10 cellular contexts compared by ENCODE assay signal in the genomic region with DNA sequence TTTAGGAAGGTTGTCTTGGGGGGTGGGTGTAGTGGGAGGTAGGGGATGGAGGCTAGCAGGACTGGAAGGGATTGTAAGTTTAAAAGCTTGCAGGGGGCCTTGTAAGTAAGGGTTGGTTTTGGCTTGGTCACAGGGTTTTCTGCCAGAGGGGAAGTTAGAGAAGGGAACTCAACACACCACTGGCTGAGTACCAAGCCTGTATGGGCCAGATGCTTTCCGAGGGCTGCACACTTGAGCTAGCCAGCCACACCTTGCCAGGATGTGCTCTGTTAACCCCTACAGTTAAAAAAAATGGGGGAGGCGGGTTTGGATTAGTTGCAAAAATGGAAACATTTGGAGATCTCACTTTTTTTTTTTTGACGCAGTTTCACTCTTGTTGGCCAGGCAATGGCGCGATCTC. TPM values are rescaled to one million over a fixed set of nuclear protein-coding genes. Genes with fewer than 3 reads are reported as not detected.
A peak's percentile ranks its signal among the peaks of the same experiment; 100 is the strongest.
DNase-seq lines count a peak whose midpoint lies in the region; ATAC-seq and TF ChIP-seq lines count a peak whose summit lies in the region.
"Had no signal": no experiment of that assay in that cellular context is flagged by ENCODE, and none has a peak within 500 bp of the region (broad histone marks: within the 10 kb centered on the region; RNA-seq: fewer than 3 reads in every experiment).

No MANE protein-coding gene starts in this region.

- no peak overlapping the region for H3K9ac ChIP-seq in PC-3 (ENCODE audit: low read length)

- BruUV-seq in PC-3 (replicated peaks; lab: Mats Ljungman, UMichigan), result no TSS peak

- no peak overlapping the region for H2AFZ ChIP-seq in PC-3 (ENCODE audit: low read length)

- no peak for TF ChIP-seq POLR2A in spleen (IDR thresholded peaks at IDR 0.05)

- H3K9me3 Mint-ChIP-seq in activated CD4-positive, alpha-beta T cell treated with anti-CD3 and anti-CD28 coated beads, Interleukin-2, amount 10 ng/mL, durations not matched to agents 24 days and 14 days, result peaks cover 4% of the 10 kb centered on the region
- peaks cover 0 to 6% of the 10 kb centered on the region in 2 donors for H3K9me3 Mint-ChIP-seq in activated naive CD4-positive, alpha-beta T cell treated with anti-CD3 and anti-CD28 coated beads, Interleukin-2, amount 50 U/mL, for 72 hours
- H3K9me3 Mint-ChIP-seq in chondrocyte (ENCODE audit: low read depth), result no peaks in the 10 kb centered on the region

- peaks cover 0 to 29% (median 21%) of the 10 kb centered on the region in 6 donors for H3K36me3 ChIP-seq in spleen
- H3K36me3 ChIP-seq in PC-3 (ENCODE audit: low read depth, low read length), result peaks cover 25% of the 10 kb centered on the region

- no peaks in the 10 kb centered on the region for H3F3A ChIP-seq in PC-3 (ENCODE audit: low read length, unreplicated experiment)

- TF ChIP-seq CTCF in HL-60 (IDR thresholded peaks at IDR 0.05; ENCODE audit: insufficient read depth, low read length), result no peak
- TF ChIP-seq CTCF in spleen (IDR thresholded peaks at IDR 0.05 in 8 of 11, conservative IDR thresholded peaks at IDR 0.05 in 3 of 11), result no peak
- TF ChIP-seq CTCF in chondrocyte (IDR thresholded peaks at IDR 0.05), result no peak
- no peak for TF ChIP-seq CTCF in PC-3 (conservative IDR thresholded peaks at IDR 0.05; ENCODE audit: low read depth, low read length)

- DNase-seq in activated CD4-positive, alpha-beta T cell treated with anti-CD3 and anti-CD28 coated beads, Interleukin-2, amount 10 ng/mL, durations not matched to agents 24 days and 14 days, result peak; percentile 63
- no peak for DNase-seq in activated CD4-positive, alpha-beta T cell treated with anti-CD3 and anti-CD28 coated beads, Interleukin-2, amount 50 U/mL, for 4 hours
- DNase-seq in HL-60 (ENCODE audit: low read depth in 1 of 2, low spot score in 1 of 2), result peak in 1 of 2 experiments; percentile 70
- no peak for DNase-seq in activated naive CD4-positive, alpha-beta T cell treated with anti-CD3 and anti-CD28 coated beads, Interleukin-2, amount 50 U/mL, for 72 hours (ENCODE audit: low spot score in 2 of 2)
- DNase-seq in spleen, result peak; percentile 76
- DNase-seq in chondrocyte (ENCODE audit: low spot score), result no peak
- DNase-seq in PC-3, result no peak
- no peak for DNase-seq in AG08395 (ENCODE audit: low spot score)
- DNase-seq: brain microvascular endothelial cell, NCI-H146 had no signal

- no peak for ATAC-seq in activated naive CD4-positive, alpha-beta T cell treated with anti-CD3 and anti-CD28 coated beads, Interleukin-2, amount 50 U/mL, for 72 hours
- no peak for ATAC-seq in PC-3

- H3K27ac Mint-ChIP-seq in activated CD4-positive, alpha-beta T cell treated with anti-CD3 and anti-CD28 coated beads, Interleukin-2, amount 10 ng/mL, durations not matched to agents 24 days and 14 days, result peak overlapping the region; percentile 98
- H3K27ac Mint-ChIP-seq in activated naive CD4-positive, alpha-beta T cell treated with anti-CD3 and anti-CD28 coated beads, Interleukin-2, amount 50 U/mL, for 72 hours, result peak overlapping the region; percentile 97 to 100
- H3K27ac Mint-ChIP-seq in chondrocyte (ENCODE audit: unreplicated experiment), result no peak overlapping the region

- H3K4me3 ChIP-seq in HL-60 (replicated peaks; ENCODE audit: insufficient read depth, low read length) (peak overlapping the region; percentile 54), spleen (peak overlapping the region in 5 of 8 donors; percentile 69 to 80 (median 72)), PC-3 (ENCODE audit: low read length) (no peak overlapping the region)

- peak overlapping the region; percentile 98 for H3K4me3 Mint-ChIP-seq in activated CD4-positive, alpha-beta T cell treated with anti-CD3 and anti-CD28 coated beads, Interleukin-2, amount 10 ng/mL, durations not matched to agents 24 days and 14 days
- H3K4me3 Mint-ChIP-seq in chondrocyte (ENCODE audit: unreplicated experiment), result no peak overlapping the region

- H3K27ac ChIP-seq in HL-60 (replicated peaks) (peak overlapping the region; percentile 94), spleen (peak overlapping the region in 6 of 8 donors; percentile 87 to 93 (median 92)), PC-3 (ENCODE audit: low read length) (no peak overlapping the region)

- H4K20me1 ChIP-seq in PC-3 (ENCODE audit: low read length), result peaks cover 27% of the 10 kb centered on the region

- intact Hi-C loops in activated CD4-positive, alpha-beta T cell treated with anti-CD3 and anti-CD28 coated beads, Interleukin-2, amount 10 ng/mL, durations not matched to agents 24 days and 14 days (cut with micrococcal nuclease), result loop anchor here (5.0 kb wide), 2 partner anchors 126 to 796 kb away; no protein-coding TSS in a partner anchor
- intact Hi-C loops in spleen (cut with DNase I; ENCODE audit: low total_unique reads), result no loop called here
- intact Hi-C loops in PC-3 (cut with micrococcal nuclease), result loop anchor here (2.0 kb wide), 1 partner anchor 83 kb away; a partner anchor contains a TSS

- H3K79me2 ChIP-seq in PC-3 (ENCODE audit: low read length), result peaks cover 36% of the 10 kb centered on the region

- H3K27me3 ChIP-seq in HL-60 (ENCODE audit: insufficient read depth, poor library complexity, severe bottlenecking) (no peaks in the 10 kb centered on the region), spleen (replicated peaks in 1 of 7) (no peaks in the 10 kb centered on the region), PC-3 (ENCODE audit: low read length) (no peaks in the 10 kb centered on the region)
- H3K27me3 ChIP-seq: brain microvascular endothelial cell had no signal

- peaks cover 15 to 48% (median 39%) of the 10 kb centered on the region in 6 donors for H3K4me1 ChIP-seq in spleen
- H3K4me1 ChIP-seq in PC-3 (ENCODE audit: insufficient read depth, low read length), result peaks cover 16% of the 10 kb centered on the region

- POLR2A ChIA-PET in PC-3 (lab: Charles Lee; ENCODE audit: unreplicated experiment), result no interaction called here

- H3K27me3 Mint-ChIP-seq in activated CD4-positive, alpha-beta T cell treated with anti-CD3 and anti-CD28 coated beads, Interleukin-2, amount 10 ng/mL, durations not matched to agents 24 days and 14 days, result peaks cover 4% of the 10 kb centered on the region
- H3K27me3 Mint-ChIP-seq in chondrocyte (ENCODE audit: low read depth), result no peaks in the 10 kb centered on the region

- H3K36me3 Mint-ChIP-seq in activated CD4-positive, alpha-beta T cell treated with anti-CD3 and anti-CD28 coated beads, Interleukin-2, amount 10 ng/mL, durations not matched to agents 24 days and 14 days (ENCODE audit: low read depth), result peaks cover 38% of the 10 kb centered on the region
- H3K36me3 Mint-ChIP-seq in activated naive CD4-positive, alpha-beta T cell treated with anti-CD3 and anti-CD28 coated beads, Interleukin-2, amount 50 U/mL, for 72 hours, result peaks cover 34 to 43% of the 10 kb centered on the region in 2 donors
- peaks cover 22% of the 10 kb centered on the region for H3K36me3 Mint-ChIP-seq in chondrocyte (ENCODE audit: low read depth)

- peaks cover 42% of the 10 kb centered on the region for H3K4me1 Mint-ChIP-seq in activated CD4-positive, alpha-beta T cell treated with anti-CD3 and anti-CD28 coated beads, Interleukin-2, amount 10 ng/mL, durations not matched to agents 24 days and 14 days
- peaks cover 33% of the 10 kb centered on the region for H3K4me1 Mint-ChIP-seq in chondrocyte (ENCODE audit: low read depth)

- WGBS in spleen, 5 donors, result 38 to 51% (median 47%) methylated on average over 5 of the region's 5 CpGs

- no peak overlapping the region for H3K4me2 ChIP-seq in PC-3 (ENCODE audit: low read length)

- H3K9me2 ChIP-seq in PC-3 (replicated peaks; ENCODE audit: low read length), result no peaks in the 10 kb centered on the region

- CTCF ChIA-PET in PC-3 (lab: Charles Lee), result no interaction called here

- H3K9me3 ChIP-seq in spleen, result no peaks in the 10 kb centered on the region
- no peaks in the 10 kb centered on the region for H3K9me3 ChIP-seq in PC-3 (ENCODE audit: low read length)

RNA-seq across cellular contexts. Expression of a gene that starts 1.2 kb away (rescaled TPM):
- total RNA-seq in activated CD4-positive, alpha-beta T cell treated with anti-CD3 and anti-CD28 coated beads, Interleukin-2, amount 10 ng/mL, durations not matched to agents 24 days and 14 days, result 1,850 and 1,855 TPM in 2 replicates
- total RNA-seq in activated naive CD4-positive, alpha-beta T cell treated with anti-CD3 and anti-CD28 coated beads, Interleukin-2, amount 50 U/mL, for 72 hours, result 1,000 to 10,000 TPM; 2,119 to 2,880 TPM
- 1,000 to 10,000 TPM; 1,748 to 4,493 (median 2,267) TPM for total RNA-seq in spleen
- polyA plus RNA-seq in spleen, result 1,000 to 10,000 TPM; 5,915 to 7,791 (median 7,619) TPM
- 1,042 to 1,173 TPM (median 1,077 TPM) in 3 replicates for total RNA-seq in chondrocyte
- 560 and 571 TPM in 2 replicates for total RNA-seq in PC-3 (2014; rRNA removed)

Comparison
In these comparisons a context has a peak if more than half of its experiments do, and no peak if none do; other contexts are left out.
1. DNase-seq: peak in activated CD4-positive, alpha-beta T cell treated with anti-CD3 and anti-CD28 coated beads, Interleukin-2, amount 10 ng/mL, durations not matched to agents 24 days and 14 days (single experiment) and spleen (single experiment); none in activated CD4-positive, alpha-beta T cell treated with anti-CD3 and anti-CD28 coated beads, Interleukin-2, amount 50 U/mL, for 4 hours (0 of 2), activated naive CD4-positive, alpha-beta T cell treated with anti-CD3 and anti-CD28 coated beads, Interleukin-2, amount 50 U/mL, for 72 hours (0 of 2), chondrocyte (single experiment), PC-3 (single experiment) and AG08395 (single experiment).